In genomic region chr19:13557756-13558398, GRCh38 we compare ENCODE assay signal across 15 cellular contexts. TPM values are rescaled to one million over a fixed set of nuclear protein-coding genes. Genes with fewer than 3 reads are reported as not detected.
DNase-seq lines count a peak whose midpoint lies in the region; ATAC-seq lines count a peak whose summit lies in the region.
"Had no signal": no experiment of that assay in that cellular context is flagged by ENCODE, and none has a peak within 500 bp of the region (broad histone marks: within the 10 kb centered on the region; RNA-seq: fewer than 3 reads in every experiment).

No MANE protein-coding gene starts in this region.

- H3K4me3 Mint-ChIP-seq in stimulated activated naive CD8-positive, alpha-beta T cell treated with anti-CD3 and anti-CD28 coated beads, Interleukin-15, amount 100 ng/mL, for 72 hours: no peak overlapping the region
- H3K4me3 Mint-ChIP-seq: natural killer cell treated with Interleukin-12 subunit alpha and Interleukin-12 subunit beta and Interleukin-15 and Interleukin-18, amount 100 ng/mL, for 72 hours had no signal

- H3K27me3 Mint-ChIP-seq in stimulated activated naive CD8-positive, alpha-beta T cell treated with anti-CD3 and anti-CD28 coated beads, Interleukin-15, amount 100 ng/mL, for 72 hours: peaks cover 31% of the 10 kb centered on the region

- H3K4me1 Mint-ChIP-seq in stimulated activated naive CD8-positive, alpha-beta T cell treated with anti-CD3 and anti-CD28 coated beads, Interleukin-15, amount 100 ng/mL, for 72 hours: no peaks in the 10 kb centered on the region

- no peak for ATAC-seq in stimulated activated naive CD8-positive, alpha-beta T cell treated with anti-CD3 and anti-CD28 coated beads, Interleukin-15, Interleukin-2, amounts not matched to agents 100 U/mL and 50 U/mL, for 24 hours
- ATAC-seq in stimulated activated naive CD8-positive, alpha-beta T cell treated with anti-CD3 and anti-CD28 coated beads, Interleukin-15, amount 100 ng/mL, for 72 hours: no peak
- ATAC-seq in HG03457 (IDR thresholded peaks at IDR 0.05; ENCODE audit: unreplicated experiment) (no peak), GM21423 (IDR thresholded peaks at IDR 0.05; ENCODE audit: unreplicated experiment) (no peak)
- ATAC-seq: activated CD4-positive, CD25-positive, alpha-beta regulatory T cell treated with anti-CD3 and anti-CD28 coated beads, Interleukin-2, amount 50 U/mL, for 24 hours; natural killer cell treated with Interleukin-12 subunit alpha and Interleukin-12 subunit beta and Interleukin-15 and Interleukin-18, amount 100 ng/mL, for 72 hours; right cardiac atrium had no signal

- H3K27ac Mint-ChIP-seq in stimulated activated naive CD8-positive, alpha-beta T cell treated with anti-CD3 and anti-CD28 coated beads, Interleukin-15, amount 100 ng/mL, for 72 hours: peak overlapping the region in 1 of 2 donors; percentile 68
- H3K27ac Mint-ChIP-seq: natural killer cell treated with Interleukin-12 subunit alpha and Interleukin-12 subunit beta and Interleukin-15 and Interleukin-18, amount 100 ng/mL, for 72 hours had no signal

- DNase-seq in stimulated activated naive CD8-positive, alpha-beta T cell treated with anti-CD3 and anti-CD28 coated beads, Interleukin-15, Interleukin-2, amounts not matched to agents 100 U/mL and 50 U/mL, for 24 hours: peak; percentile 5
- DNase-seq in stimulated activated naive CD8-positive, alpha-beta T cell treated with anti-CD3 and anti-CD28 coated beads, Interleukin-15, amount 100 ng/mL, for 72 hours: no peak
- DNase-seq in NCI-H2171 treated with DMSO at 0.1 percent for 48 hours (lab: John Stamatoyannopoulos, UW) (peak; percentile 47), dermis blood vessel endothelial cell (peak; percentile 5), H4 (ENCODE audit: low spot score) (no peak)
- DNase-seq in activated effector memory CD4-positive, alpha-beta T cell treated with Interleukin-2 at 50 U/mL for 16 hours: no peak
- DNase-seq: GDM1, left ventricle myocardium inferior, NCI-H526 treated with DMSO at 0.1 percent for 48 hours, right cardiac atrium, stomach had no signal

- peaks cover 0 to 6% of the 10 kb centered on the region in 2 donors for H3K9me3 Mint-ChIP-seq in stimulated activated naive CD8-positive, alpha-beta T cell treated with anti-CD3 and anti-CD28 coated beads, Interleukin-15, amount 100 ng/mL, for 72 hours
- H3K9me3 Mint-ChIP-seq: natural killer cell treated with Interleukin-12 subunit alpha and Interleukin-12 subunit beta and Interleukin-15 and Interleukin-18, amount 100 ng/mL, for 72 hours had no signal

RNA-seq across cellular contexts. Expression of gene CACNA1A, which starts 51.6 kb away (rescaled TPM):
- 0.14 and 0.17 TPM in 2 replicates for total RNA-seq in dermis blood vessel endothelial cell
- total RNA-seq in H4 (2014; rRNA removed; shearing (Covaris generic)): 0.08 TPM in 1 of 2 replicates, not detected in the other

Comparison
In these comparisons a context has a peak if more than half of its experiments do, and no peak if none do; other contexts are left out.
1. DNase-seq: peak in stimulated activated naive CD8-positive, alpha-beta T cell treated with anti-CD3 and anti-CD28 coated beads, Interleukin-15, Interleukin-2, amounts not matched to agents 100 U/mL and 50 U/mL, for 24 hours (single experiment), NCI-H2171 treated with DMSO at 0.1 percent for 48 hours (single experiment) and dermis blood vessel endothelial cell (single experiment); none in stimulated activated naive CD8-positive, alpha-beta T cell treated with anti-CD3 and anti-CD28 coated beads, Interleukin-15, amount 100 ng/mL, for 72 hours (0 of 2), H4 (single experiment) and activated effector memory CD4-positive, alpha-beta T cell treated with Interleukin-2 at 50 U/mL for 16 hours (single experiment).